Comparison of ENCODE assay signal across 2 cellular contexts in the genomic region with DNA sequence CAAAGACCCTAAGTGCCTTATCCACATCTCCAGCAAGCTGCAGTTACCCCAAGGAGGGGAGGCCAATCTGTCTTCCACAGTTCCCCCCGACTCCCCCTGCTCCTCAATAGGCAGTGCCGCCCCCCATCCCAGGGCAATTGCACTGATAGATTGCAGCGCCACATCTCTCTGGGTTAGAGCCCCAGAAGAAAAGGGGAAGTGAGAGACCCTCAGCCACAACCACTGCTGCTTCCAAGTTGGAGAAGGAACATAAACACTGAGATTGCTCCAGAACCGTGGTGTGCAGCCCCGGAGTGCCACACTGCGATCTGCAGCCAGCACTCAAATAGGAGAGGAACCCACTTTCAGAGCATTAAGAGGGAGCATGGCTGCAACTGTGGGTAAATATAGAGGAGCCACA.
TF ChIP-seq lines count a peak whose summit lies in the region.

No MANE protein-coding gene starts in this region.

TF ChIP-seq in GM12878, 131 proteins besides CTCF, POLR2A, EP300 and RAD21:
- TF ChIP-seq, protein P1, sequence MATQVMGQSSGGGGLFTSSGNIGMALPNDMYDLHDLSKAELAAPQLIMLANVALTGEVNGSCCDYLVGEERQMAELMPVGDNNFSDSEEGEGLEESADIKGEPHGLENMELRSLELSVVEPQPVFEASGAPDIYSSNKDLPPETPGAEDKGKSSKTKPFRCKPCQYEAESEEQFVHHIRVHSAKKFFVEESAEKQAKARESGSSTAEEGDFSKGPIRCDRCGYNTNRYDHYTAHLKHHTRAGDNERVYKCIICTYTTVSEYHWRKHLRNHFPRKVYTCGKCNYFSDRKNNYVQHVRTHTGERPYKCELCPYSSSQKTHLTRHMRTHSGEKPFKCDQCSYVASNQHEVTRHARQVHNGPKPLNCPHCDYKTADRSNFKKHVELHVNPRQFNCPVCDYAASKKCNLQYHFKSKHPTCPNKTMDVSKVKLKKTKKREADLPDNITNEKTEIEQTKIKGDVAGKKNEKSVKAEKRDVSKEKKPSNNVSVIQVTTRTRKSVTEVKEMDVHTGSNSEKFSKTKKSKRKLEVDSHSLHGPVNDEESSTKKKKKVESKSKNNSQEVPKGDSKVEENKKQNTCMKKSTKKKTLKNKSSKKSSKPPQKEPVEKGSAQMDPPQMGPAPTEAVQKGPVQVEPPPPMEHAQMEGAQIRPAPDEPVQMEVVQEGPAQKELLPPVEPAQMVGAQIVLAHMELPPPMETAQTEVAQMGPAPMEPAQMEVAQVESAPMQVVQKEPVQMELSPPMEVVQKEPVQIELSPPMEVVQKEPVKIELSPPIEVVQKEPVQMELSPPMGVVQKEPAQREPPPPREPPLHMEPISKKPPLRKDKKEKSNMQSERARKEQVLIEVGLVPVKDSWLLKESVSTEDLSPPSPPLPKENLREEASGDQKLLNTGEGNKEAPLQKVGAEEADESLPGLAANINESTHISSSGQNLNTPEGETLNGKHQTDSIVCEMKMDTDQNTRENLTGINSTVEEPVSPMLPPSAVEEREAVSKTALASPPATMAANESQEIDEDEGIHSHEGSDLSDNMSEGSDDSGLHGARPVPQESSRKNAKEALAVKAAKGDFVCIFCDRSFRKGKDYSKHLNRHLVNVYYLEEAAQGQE (IDR thresholded peaks at IDR 0.05; ENCODE audit: low read depth, low read length) = no peak
- 0 out of 2 replicates have a peak, but pooled peaks have one; percentile 15 for TF ChIP-seq RUNX3 (IDR thresholded peaks at IDR 0.05; ENCODE audit: low read length)
- TF ChIP-seq IKZF1 (conservative IDR thresholded peaks at IDR 0.05) = 0 out of 2 replicates have a peak, but pooled peaks have one; percentile 21
- TF ChIP-seq, protein P2, sequence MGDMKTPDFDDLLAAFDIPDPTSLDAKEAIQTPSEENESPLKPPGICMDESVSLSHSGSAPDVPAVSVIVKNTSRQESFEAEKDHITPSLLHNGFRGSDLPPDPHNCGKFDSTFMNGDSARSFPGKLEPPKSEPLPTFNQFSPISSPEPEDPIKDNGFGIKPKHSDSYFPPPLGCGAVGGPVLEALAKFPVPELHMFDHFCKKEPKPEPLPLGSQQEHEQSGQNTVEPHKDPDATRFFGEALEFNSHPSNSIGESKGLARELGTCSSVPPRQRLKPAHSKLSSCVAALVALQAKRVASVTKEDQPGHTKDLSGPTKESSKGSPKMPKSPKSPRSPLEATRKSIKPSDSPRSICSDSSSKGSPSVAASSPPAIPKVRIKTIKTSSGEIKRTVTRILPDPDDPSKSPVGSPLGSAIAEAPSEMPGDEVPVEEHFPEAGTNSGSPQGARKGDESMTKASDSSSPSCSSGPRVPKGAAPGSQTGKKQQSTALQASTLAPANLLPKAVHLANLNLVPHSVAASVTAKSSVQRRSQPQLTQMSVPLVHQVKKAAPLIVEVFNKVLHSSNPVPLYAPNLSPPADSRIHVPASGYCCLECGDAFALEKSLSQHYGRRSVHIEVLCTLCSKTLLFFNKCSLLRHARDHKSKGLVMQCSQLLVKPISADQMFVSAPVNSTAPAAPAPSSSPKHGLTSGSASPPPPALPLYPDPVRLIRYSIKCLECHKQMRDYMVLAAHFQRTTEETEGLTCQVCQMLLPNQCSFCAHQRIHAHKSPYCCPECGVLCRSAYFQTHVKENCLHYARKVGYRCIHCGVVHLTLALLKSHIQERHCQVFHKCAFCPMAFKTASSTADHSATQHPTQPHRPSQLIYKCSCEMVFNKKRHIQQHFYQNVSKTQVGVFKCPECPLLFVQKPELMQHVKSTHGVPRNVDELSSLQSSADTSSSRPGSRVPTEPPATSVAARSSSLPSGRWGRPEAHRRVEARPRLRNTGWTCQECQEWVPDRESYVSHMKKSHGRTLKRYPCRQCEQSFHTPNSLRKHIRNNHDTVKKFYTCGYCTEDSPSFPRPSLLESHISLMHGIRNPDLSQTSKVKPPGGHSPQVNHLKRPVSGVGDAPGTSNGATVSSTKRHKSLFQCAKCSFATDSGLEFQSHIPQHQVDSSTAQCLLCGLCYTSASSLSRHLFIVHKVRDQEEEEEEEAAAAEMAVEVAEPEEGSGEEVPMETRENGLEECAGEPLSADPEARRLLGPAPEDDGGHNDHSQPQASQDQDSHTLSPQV (IDR thresholded peaks at IDR 0.05) = no peak
- peak; percentile 93 for TF ChIP-seq SPI1 (IDR thresholded peaks at IDR 0.05; ENCODE audit: borderline replicate concordance, insufficient read depth, low read depth, low read length)
- TF ChIP-seq, protein P3, sequence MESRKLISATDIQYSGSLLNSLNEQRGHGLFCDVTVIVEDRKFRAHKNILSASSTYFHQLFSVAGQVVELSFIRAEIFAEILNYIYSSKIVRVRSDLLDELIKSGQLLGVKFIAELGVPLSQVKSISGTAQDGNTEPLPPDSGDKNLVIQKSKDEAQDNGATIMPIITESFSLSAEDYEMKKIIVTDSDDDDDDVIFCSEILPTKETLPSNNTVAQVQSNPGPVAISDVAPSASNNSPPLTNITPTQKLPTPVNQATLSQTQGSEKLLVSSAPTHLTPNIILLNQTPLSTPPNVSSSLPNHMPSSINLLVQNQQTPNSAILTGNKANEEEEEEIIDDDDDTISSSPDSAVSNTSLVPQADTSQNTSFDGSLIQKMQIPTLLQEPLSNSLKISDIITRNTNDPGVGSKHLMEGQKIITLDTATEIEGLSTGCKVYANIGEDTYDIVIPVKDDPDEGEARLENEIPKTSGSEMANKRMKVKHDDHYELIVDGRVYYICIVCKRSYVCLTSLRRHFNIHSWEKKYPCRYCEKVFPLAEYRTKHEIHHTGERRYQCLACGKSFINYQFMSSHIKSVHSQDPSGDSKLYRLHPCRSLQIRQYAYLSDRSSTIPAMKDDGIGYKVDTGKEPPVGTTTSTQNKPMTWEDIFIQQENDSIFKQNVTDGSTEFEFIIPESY (IDR thresholded peaks at IDR 0.05) = no peak
- no peak for TF ChIP-seq ZZZ3 (IDR thresholded peaks at IDR 0.05; ENCODE audit: control insufficient read depth, insufficient read length, low read depth)
- TF ChIP-seq EED (IDR thresholded peaks at IDR 0.05; ENCODE audit: low read depth) = peak; percentile 61; the same call in 1 of the 2 replicates
- TF ChIP-seq SMAD1 (IDR thresholded peaks at IDR 0.05; ENCODE audit: low read depth, partially characterized antibody) = no peak
- TF ChIP-seq EGR1 (IDR thresholded peaks at IDR 0.05; ENCODE audit: borderline replicate concordance in 1 of 2, low read depth in 2 of 2, low read length in 2 of 2) = no peak
- no peak for TF ChIP-seq ESRRA (IDR thresholded peaks at IDR 0.05; ENCODE audit: low read length)
- peak; percentile 27 to 35; a peak in 2 of 4 replicates for TF ChIP-seq IKZF2 (IDR thresholded peaks at IDR 0.05)
- no peak for TF ChIP-seq SMC3 (IDR thresholded peaks at IDR 0.05; ENCODE audit: borderline replicate concordance, low read length)

TF ChIP-seq in WTC11, 78 proteins besides CTCF, POLR2A, EP300 and RAD21 (continued from another document):
- TF ChIP-seq, protein P4, sequence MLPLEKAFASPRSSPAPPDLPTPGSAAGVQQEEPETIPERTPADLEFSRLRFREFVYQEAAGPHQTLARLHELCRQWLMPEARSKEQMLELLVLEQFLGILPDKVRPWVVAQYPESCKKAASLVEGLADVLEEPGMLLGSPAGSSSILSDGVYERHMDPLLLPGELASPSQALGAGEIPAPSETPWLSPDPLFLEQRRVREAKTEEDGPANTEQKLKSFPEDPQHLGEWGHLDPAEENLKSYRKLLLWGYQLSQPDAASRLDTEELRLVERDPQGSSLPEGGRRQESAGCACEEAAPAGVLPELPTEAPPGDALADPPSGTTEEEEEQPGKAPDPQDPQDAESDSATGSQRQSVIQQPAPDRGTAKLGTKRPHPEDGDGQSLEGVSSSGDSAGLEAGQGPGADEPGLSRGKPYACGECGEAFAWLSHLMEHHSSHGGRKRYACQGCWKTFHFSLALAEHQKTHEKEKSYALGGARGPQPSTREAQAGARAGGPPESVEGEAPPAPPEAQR (CRISPR knock-in tag; IDR thresholded peaks at IDR 0.05) = no peak
- TF ChIP-seq JAZF1 (CRISPR knock-in tag; IDR thresholded peaks at IDR 0.05) (no peak), CREB1 (CRISPR knock-in tag; IDR thresholded peaks at IDR 0.05) (no peak), GABPB1 (CRISPR knock-in tag; IDR thresholded peaks at IDR 0.05) (no peak), IRF2 (CRISPR knock-in tag; IDR thresholded peaks at IDR 0.05; ENCODE audit: borderline replicate concordance, low read depth) (no peak)
- TF ChIP-seq, protein P5, sequence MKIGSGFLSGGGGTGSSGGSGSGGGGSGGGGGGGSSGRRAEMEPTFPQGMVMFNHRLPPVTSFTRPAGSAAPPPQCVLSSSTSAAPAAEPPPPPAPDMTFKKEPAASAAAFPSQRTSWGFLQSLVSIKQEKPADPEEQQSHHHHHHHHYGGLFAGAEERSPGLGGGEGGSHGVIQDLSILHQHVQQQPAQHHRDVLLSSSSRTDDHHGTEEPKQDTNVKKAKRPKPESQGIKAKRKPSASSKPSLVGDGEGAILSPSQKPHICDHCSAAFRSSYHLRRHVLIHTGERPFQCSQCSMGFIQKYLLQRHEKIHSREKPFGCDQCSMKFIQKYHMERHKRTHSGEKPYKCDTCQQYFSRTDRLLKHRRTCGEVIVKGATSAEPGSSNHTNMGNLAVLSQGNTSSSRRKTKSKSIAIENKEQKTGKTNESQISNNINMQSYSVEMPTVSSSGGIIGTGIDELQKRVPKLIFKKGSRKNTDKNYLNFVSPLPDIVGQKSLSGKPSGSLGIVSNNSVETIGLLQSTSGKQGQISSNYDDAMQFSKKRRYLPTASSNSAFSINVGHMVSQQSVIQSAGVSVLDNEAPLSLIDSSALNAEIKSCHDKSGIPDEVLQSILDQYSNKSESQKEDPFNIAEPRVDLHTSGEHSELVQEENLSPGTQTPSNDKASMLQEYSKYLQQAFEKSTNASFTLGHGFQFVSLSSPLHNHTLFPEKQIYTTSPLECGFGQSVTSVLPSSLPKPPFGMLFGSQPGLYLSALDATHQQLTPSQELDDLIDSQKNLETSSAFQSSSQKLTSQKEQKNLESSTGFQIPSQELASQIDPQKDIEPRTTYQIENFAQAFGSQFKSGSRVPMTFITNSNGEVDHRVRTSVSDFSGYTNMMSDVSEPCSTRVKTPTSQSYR (CRISPR knock-in tag; IDR thresholded peaks at IDR 0.05) = no peak
- TF ChIP-seq, protein P6, sequence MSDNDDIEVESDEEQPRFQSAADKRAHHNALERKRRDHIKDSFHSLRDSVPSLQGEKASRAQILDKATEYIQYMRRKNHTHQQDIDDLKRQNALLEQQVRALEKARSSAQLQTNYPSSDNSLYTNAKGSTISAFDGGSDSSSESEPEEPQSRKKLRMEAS (CRISPR knock-in tag; IDR thresholded peaks at IDR 0.05) = no peak
